In the genomic region with DNA sequence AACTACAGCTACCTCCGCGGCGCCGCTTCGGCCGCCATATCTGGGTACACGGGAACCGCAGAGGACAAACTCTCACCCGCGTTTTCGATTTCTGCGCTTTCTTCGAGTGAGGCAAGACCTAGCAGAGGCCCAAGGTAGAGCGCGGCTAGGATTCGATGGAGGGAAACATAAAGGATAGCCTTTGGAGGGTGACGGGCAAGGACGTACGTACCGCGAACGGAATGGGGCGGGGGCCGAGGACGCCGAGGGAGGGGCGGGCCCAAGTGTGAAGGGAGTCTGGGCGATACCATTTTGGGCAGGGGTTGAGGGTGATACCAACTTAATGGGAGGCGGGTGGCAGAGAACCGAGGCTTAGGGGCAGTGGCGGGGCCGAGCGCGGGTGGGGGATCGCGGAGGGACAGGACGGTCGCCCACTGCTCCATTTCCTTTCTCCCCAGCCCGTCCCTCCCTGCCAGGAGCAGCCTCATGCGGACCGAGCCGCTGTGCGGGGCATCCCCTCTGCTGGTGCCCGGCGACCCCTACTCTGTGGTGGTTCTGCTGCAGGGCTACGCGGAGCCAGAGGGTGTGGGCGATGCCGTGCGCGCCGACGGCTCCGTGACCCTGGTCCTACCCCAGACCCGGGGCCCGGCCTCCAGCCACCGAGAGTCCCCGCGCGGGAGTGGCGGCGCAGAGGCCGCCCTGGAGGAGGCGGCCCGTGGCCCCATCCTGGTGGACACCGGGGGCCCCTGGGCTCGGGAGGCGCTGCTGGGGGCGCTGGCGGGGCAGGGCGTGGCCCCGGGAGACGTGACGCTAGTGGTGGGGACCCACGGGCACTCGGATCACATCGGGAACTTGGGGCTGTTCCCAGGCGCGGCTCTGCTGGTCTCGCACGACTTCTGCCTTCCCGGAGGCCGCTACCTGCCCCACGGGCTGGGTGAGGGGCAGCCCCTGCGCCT, we compare ENCODE assay signal across 8 cellular contexts. TPM values are rescaled to one million over a fixed set of nuclear protein-coding genes. Genes with fewer than 3 reads are reported as not detected.
DNase-seq lines count a peak whose midpoint lies in the region; ATAC-seq and TF ChIP-seq lines count a peak whose summit lies in the region.

A gene with protein sequence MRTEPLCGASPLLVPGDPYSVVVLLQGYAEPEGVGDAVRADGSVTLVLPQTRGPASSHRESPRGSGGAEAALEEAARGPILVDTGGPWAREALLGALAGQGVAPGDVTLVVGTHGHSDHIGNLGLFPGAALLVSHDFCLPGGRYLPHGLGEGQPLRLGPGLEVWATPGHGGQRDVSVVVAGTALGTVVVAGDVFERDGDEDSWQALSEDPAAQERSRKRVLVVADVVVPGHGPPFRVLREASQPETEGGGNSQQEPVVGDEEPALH (plus strand): TSS at position 37 of the 935 bp plus-strand sequence. CDS start 429 bp downstream, at position 466.

- ATAC-seq in HG02610 (IDR thresholded peaks at IDR 0.05; ENCODE audit: unreplicated experiment), result peak; percentile 61
- ATAC-seq in activated naive CD8-positive, alpha-beta T cell treated with anti-CD3 and anti-CD28 coated beads, Interleukin-2, amount 10 ng/mL, durations not matched to agents 7 days and 5 days (ENCODE audit: low read depth), result peak; percentile 68
- ATAC-seq in Right ventricle myocardium inferior, result peak; percentile 95

- peak within 1 kb of the TSS; percentile 100 for H3K27ac Mint-ChIP-seq in activated naive CD8-positive, alpha-beta T cell treated with anti-CD3 and anti-CD28 coated beads, Interleukin-2, amount 10 ng/mL, durations not matched to agents 7 days and 5 days

- peaks cover 22% of the 10 kb centered on the region for H3K4me1 Mint-ChIP-seq in activated naive CD8-positive, alpha-beta T cell treated with anti-CD3 and anti-CD28 coated beads, Interleukin-2, amount 10 ng/mL, durations not matched to agents 7 days and 5 days

- intact Hi-C loops in Right ventricle myocardium inferior (cut with DNase I), result loop anchor here (5.0 kb wide), 3 partner anchors 35 to 135 kb away; no protein-coding TSS in a partner anchor
- intact Hi-C loops in ovary (cut with DNase I), result no loop called here

- H3K4me3 ChIP-seq in ovary (peak within 1 kb of the TSS; percentile 61), thymus (ENCODE audit: low read length) (peak within 1 kb of the TSS; percentile 92)

- no peaks in the 10 kb centered on the region for H3K9me3 ChIP-seq in ovary
- H3K9me3 ChIP-seq in thymus (ENCODE audit: control insufficient read depth), result no peaks in the 10 kb centered on the region

- no peak for TF ChIP-seq POLR2A in ovary (IDR thresholded peaks at IDR 0.05)

- no peaks in the 10 kb centered on the region for H3K9me3 Mint-ChIP-seq in activated naive CD8-positive, alpha-beta T cell treated with anti-CD3 and anti-CD28 coated beads, Interleukin-2, amount 10 ng/mL, durations not matched to agents 7 days and 5 days

- TF ChIP-seq CTCF in ovary (IDR thresholded peaks at IDR 0.05), result peak in 1 of 3 donors; percentile 19

- DNase-seq in GM04504 (ENCODE audit: low read depth) (peak; percentile 84), NCI-H128 (lab: John Stamatoyannopoulos, UW; ENCODE audit: unreplicated experiment) (peak; percentile 82), SKM-1 treated with dmso at 0.1 percent for 144 hours (lab: John Stamatoyannopoulos, UW; ENCODE audit: unreplicated experiment) (peak; percentile 90), Right ventricle myocardium inferior (ENCODE audit: missing footprints) (peak; percentile 92), ovary (peak; percentile 88 to 92 (median 90))
- peak; percentile 87 for DNase-seq in activated naive CD8-positive, alpha-beta T cell treated with anti-CD3 and anti-CD28 coated beads, Interleukin-2, amount 10 ng/mL, durations not matched to agents 7 days and 5 days

- peaks cover 3% of the 10 kb centered on the region for H3K4me1 ChIP-seq in ovary (ENCODE audit: insufficient read depth)
- H3K4me1 ChIP-seq in thymus (ENCODE audit: control insufficient read depth, insufficient read depth, low read length), result peaks cover 11% of the 10 kb centered on the region

- POLR2A ChIA-PET in activated naive CD8-positive, alpha-beta T cell treated with anti-CD3 and anti-CD28 coated beads, Interleukin-2, amount 10 ng/mL, durations not matched to agents 7 days and 5 days (lab: Charles Lee), result interaction anchor here (0.7 to 5.4 kb wide), 13 partner anchors 11 to 303 kb away, joined by 3 to 89 read pairs (median 4); a partner anchor contains a TSS

- no peaks in the 10 kb centered on the region for H3K27me3 ChIP-seq in ovary
- no peaks in the 10 kb centered on the region for H3K27me3 ChIP-seq in thymus (ENCODE audit: control insufficient read depth, insufficient read depth)

- H3K36me3 Mint-ChIP-seq in activated naive CD8-positive, alpha-beta T cell treated with anti-CD3 and anti-CD28 coated beads, Interleukin-2, amount 10 ng/mL, durations not matched to agents 7 days and 5 days, result peaks cover 8% of the 10 kb centered on the region

- no peaks in the 10 kb centered on the region for H3K36me3 ChIP-seq in ovary
- peaks cover 9% of the 10 kb centered on the region for H3K36me3 ChIP-seq in thymus (ENCODE audit: control insufficient read depth, insufficient read depth)

- no peak for TF ChIP-seq EP300 in ovary (IDR thresholded peaks at IDR 0.05)

- 0 to 1% (median 1%) methylated on average over 55 to 85 of the region's 85 CpGs for WGBS in ovary, 3 donors
- under 1% methylated on average over 85 of the region's 85 CpGs for WGBS in thymus

- no peaks in the 10 kb centered on the region for H3K27me3 Mint-ChIP-seq in activated naive CD8-positive, alpha-beta T cell treated with anti-CD3 and anti-CD28 coated beads, Interleukin-2, amount 10 ng/mL, durations not matched to agents 7 days and 5 days

- peak within 1 kb of the TSS; percentile 100 for H3K4me3 Mint-ChIP-seq in activated naive CD8-positive, alpha-beta T cell treated with anti-CD3 and anti-CD28 coated beads, Interleukin-2, amount 10 ng/mL, durations not matched to agents 7 days and 5 days

- H3K27ac ChIP-seq in ovary, result peak within 1 kb of the TSS; percentile 89 to 95
- H3K27ac ChIP-seq in thymus (ENCODE audit: low read depth), result peak within 1 kb of the TSS; percentile 100

RNA-seq across cellular contexts. Expression of the gene that starts here (rescaled TPM):
- 1 to 10 TPM; 4.8 to 6.5 TPM for total RNA-seq in activated naive CD8-positive, alpha-beta T cell treated with anti-CD3 and anti-CD28 coated beads, Interleukin-2, amount 10 ng/mL, durations not matched to agents 7 days and 5 days
- total RNA-seq in Right ventricle myocardium inferior, result 2.1 TPM
- 1 to 10 TPM; 3.4 to 6.7 (median 4.5) TPM for total RNA-seq in ovary
- 1 to 10 TPM in 1 of 2 donors, under 1 TPM in 1; 0.28 to 3.4 TPM for polyA plus RNA-seq in ovary
- polyA plus RNA-seq in thymus, result 2.0 TPM

Comparison
In these comparisons a context has a peak if more than half of its experiments do, and no peak if none do; other contexts are left out.
1. Peak in every context shown above with its lines: DNase-seq, ATAC-seq, H3K4me3 ChIP-seq and H3K27ac ChIP-seq.